ENCODE assay signal across 23 cellular contexts in the genomic region with DNA sequence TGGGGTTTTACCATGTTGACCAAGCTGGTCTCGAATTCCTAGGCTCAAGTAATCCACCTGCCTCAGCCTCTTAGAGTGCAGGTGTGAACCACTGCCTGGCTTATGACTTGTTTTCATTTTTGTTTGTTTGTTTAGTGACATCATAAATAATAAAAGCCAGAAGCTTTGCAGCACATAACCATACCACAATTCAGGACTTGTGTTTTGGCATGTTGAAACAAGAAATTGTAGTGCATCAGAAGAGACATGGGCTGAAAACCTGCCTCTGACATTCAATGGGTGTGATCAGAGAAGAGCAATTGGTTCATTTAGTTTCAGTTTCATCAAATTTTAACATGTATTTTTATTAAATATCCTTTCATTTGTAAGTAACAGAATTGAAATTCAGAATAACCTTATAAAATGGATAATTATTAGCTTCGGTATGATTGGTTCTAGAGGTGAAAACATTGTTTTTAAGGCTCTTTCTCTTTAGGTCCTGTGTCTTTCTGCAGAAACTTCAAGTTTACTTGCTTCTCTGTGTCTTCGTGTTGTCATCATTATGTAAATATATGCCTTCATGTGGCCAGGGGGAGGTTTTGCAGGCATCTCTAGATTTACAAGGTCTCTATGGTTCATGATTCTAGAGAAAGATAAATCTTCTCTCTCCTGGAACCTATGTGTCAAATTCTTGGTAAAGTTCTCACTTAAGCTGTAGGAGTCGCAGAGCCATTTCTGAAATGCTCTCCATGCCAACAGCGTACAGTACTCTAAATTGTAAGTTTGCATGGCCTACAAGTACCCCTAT.
DNase-seq lines count a peak whose midpoint lies in the region; ATAC-seq and FAIRE-seq lines count a peak whose summit lies in the region.
"Had no signal": no experiment of that assay in that cellular context is flagged by ENCODE, and none has a peak within 500 bp of the region (broad histone marks: within the 10 kb centered on the region; RNA-seq: fewer than 3 reads in every experiment).

No MANE protein-coding gene starts in this region.

- H3K27ac Mint-ChIP-seq in activated naive CD4-positive, alpha-beta T cell treated with anti-CD3 and anti-CD28 coated beads for 36 hours, result no peak overlapping the region
- H3K27ac Mint-ChIP-seq in activated CD4-positive, alpha-beta memory T cell treated with anti-CD3 and anti-CD28 coated beads for 36 hours, result peak overlapping the region; percentile 9
- H3K27ac Mint-ChIP-seq: CD8-positive, alpha-beta T cell; stimulated activated naive B cell treated with anti-CD40 and anti-IgM and Interleukin-4, amounts not matched to agents 10 μg/mL and 1 μg/mL and 100 μg/mL, for 72 hours had no signal

- CTCF ChIA-PET in activated naive CD4-positive, alpha-beta T cell treated with anti-CD3 and anti-CD28 coated beads for 36 hours (lab: Charles Lee), result no interaction called here
- CTCF ChIA-PET in activated CD4-positive, alpha-beta memory T cell treated with anti-CD3 and anti-CD28 coated beads for 36 hours (lab: Charles Lee), result no interaction called here

- no peaks in the 10 kb centered on the region for H3K36me3 Mint-ChIP-seq in activated naive CD4-positive, alpha-beta T cell treated with anti-CD3 and anti-CD28 coated beads for 36 hours (ENCODE audit: low read depth)
- no peaks in the 10 kb centered on the region for H3K36me3 Mint-ChIP-seq in activated CD4-positive, alpha-beta memory T cell treated with anti-CD3 and anti-CD28 coated beads for 36 hours
- H3K36me3 Mint-ChIP-seq: CD8-positive, alpha-beta T cell; naive thymus-derived CD8-positive, alpha-beta T cell; stimulated activated naive B cell treated with anti-CD40 and anti-IgM and Interleukin-4, amounts not matched to agents 10 μg/mL and 1 μg/mL and 100 μg/mL, for 72 hours had no signal

- H3K27me3 Mint-ChIP-seq in activated naive CD4-positive, alpha-beta T cell treated with anti-CD3 and anti-CD28 coated beads for 36 hours (ENCODE audit: low read depth), result no peaks in the 10 kb centered on the region
- H3K27me3 Mint-ChIP-seq in activated CD4-positive, alpha-beta memory T cell treated with anti-CD3 and anti-CD28 coated beads for 36 hours, result no peaks in the 10 kb centered on the region
- H3K27me3 Mint-ChIP-seq: naive thymus-derived CD8-positive, alpha-beta T cell; stimulated activated naive B cell treated with anti-CD40 and anti-IgM and Interleukin-4, amounts not matched to agents 10 μg/mL and 1 μg/mL and 100 μg/mL, for 72 hours had no signal

- peak; percentile 16 for DNase-seq in activated naive CD4-positive, alpha-beta T cell treated with Interleukin-2 at 50 U/mL for 16 hours
- DNase-seq in activated naive CD4-positive, alpha-beta T cell treated with anti-CD3 and anti-CD28 coated beads for 36 hours, result no peak
- DNase-seq in activated CD4-positive, alpha-beta memory T cell treated with anti-CD3 and anti-CD28 coated beads for 36 hours, result no peak
- DNase-seq in small intestine (peak; percentile 5), kidney glomerular epithelial cell (lab: John Stamatoyannopoulos, UW) (no peak)
- DNase-seq: activated effector memory CD4-positive, alpha-beta T cell treated with anti-CD3 and anti-CD28 coated beads, Interleukin-2, amount 50 U/mL, for 16 hours; anterior cingulate cortex; CD8-positive, alpha-beta T cell; central memory CD4-positive, alpha-beta T cell; dorsolateral prefrontal cortex; erythroblast; gastrocnemius medialis; GOT3; MG63; naive thymus-derived CD8-positive, alpha-beta T cell; NCI-H187 treated with DMSO at 0.1 percent for 48 hours; NCI-H446; pancreas; stimulated activated naive B cell treated with anti-CD40 and anti-IgM and Interleukin-4, amounts not matched to agents 10 μg/mL and 1 μg/mL and 100 μg/mL, for 72 hours had no signal

- 74 to 87% (median 75%) methylated on average over 5 of the region's 5 CpGs for WGBS in small intestine, 3 donors

- ATAC-seq in HG03439 (IDR thresholded peaks at IDR 0.05; ENCODE audit: unreplicated experiment) (peak; percentile 45), GM18861 (IDR thresholded peaks at IDR 0.05; ENCODE audit: unreplicated experiment) (no peak), GM21526 (IDR thresholded peaks at IDR 0.05; ENCODE audit: low FRiP score, unreplicated experiment) (no peak)
- ATAC-seq: CD8-positive, alpha-beta T cell; gastrocnemius medialis; naive thymus-derived CD8-positive, alpha-beta T cell; pancreas; sciatic nerve; stimulated activated naive B cell treated with anti-CD40 and anti-IgM and Interleukin-4, amounts not matched to agents 10 μg/mL and 1 μg/mL and 100 μg/mL, for 72 hours had no signal

- H3K4me3 Mint-ChIP-seq in activated naive CD4-positive, alpha-beta T cell treated with anti-CD3 and anti-CD28 coated beads for 36 hours, result no peak overlapping the region
- H3K4me3 Mint-ChIP-seq in activated CD4-positive, alpha-beta memory T cell treated with anti-CD3 and anti-CD28 coated beads for 36 hours, result no peak overlapping the region
- H3K4me3 Mint-ChIP-seq: CD8-positive, alpha-beta T cell; naive thymus-derived CD8-positive, alpha-beta T cell; stimulated activated naive B cell treated with anti-CD40 and anti-IgM and Interleukin-4, amounts not matched to agents 10 μg/mL and 1 μg/mL and 100 μg/mL, for 72 hours had no signal

- no peaks in the 10 kb centered on the region for H3K9me3 Mint-ChIP-seq in activated naive CD4-positive, alpha-beta T cell treated with anti-CD3 and anti-CD28 coated beads for 36 hours
- no peaks in the 10 kb centered on the region for H3K9me3 Mint-ChIP-seq in activated CD4-positive, alpha-beta memory T cell treated with anti-CD3 and anti-CD28 coated beads for 36 hours
- H3K9me3 Mint-ChIP-seq: CD8-positive, alpha-beta T cell had no signal

- no peaks in the 10 kb centered on the region for H3K9me3 ChIP-seq in small intestine (ENCODE audit: control insufficient read depth, low read depth)
- H3K9me3 ChIP-seq: gastrocnemius medialis, MG63, pancreas had no signal

- no peak overlapping the region for H3K4me3 ChIP-seq in small intestine (ENCODE audit: low read depth in 1 of 2, low read length in 2 of 2)
- H3K4me3 ChIP-seq: dorsolateral prefrontal cortex, gastrocnemius medialis, MG63, pancreas had no signal

- no peak overlapping the region for H3K27ac ChIP-seq in small intestine (ENCODE audit: low read depth in 1 of 2, low read length in 1 of 2)
- H3K27ac ChIP-seq: dorsolateral prefrontal cortex, gastrocnemius medialis, pancreas had no signal

- FAIRE-seq in small intestine (lab: Jason Lieb, UNC), result no peak
- FAIRE-seq: pancreas had no signal

- POLR2A ChIA-PET in activated CD4-positive, alpha-beta memory T cell treated with anti-CD3 and anti-CD28 coated beads for 36 hours (lab: Charles Lee), result no interaction called here

- H3K27me3 ChIP-seq in small intestine (ENCODE audit: control insufficient read depth in 2 of 2, insufficient read depth in 2 of 2, low read length in 2 of 2), result no peaks in the 10 kb centered on the region
- H3K27me3 ChIP-seq: dorsolateral prefrontal cortex, gastrocnemius medialis, MG63, pancreas had no signal

- H3K4me1 ChIP-seq in small intestine (ENCODE audit: control insufficient read depth in 2 of 2, insufficient read depth in 1 of 2, low read depth in 1 of 2, low read length in 1 of 2), result no peaks in the 10 kb centered on the region
- H3K4me1 ChIP-seq: gastrocnemius medialis, pancreas had no signal

- H3K36me3 ChIP-seq in small intestine (ENCODE audit: control insufficient read depth in 2 of 2, insufficient read depth in 2 of 2, low read length in 2 of 2), result no peaks in the 10 kb centered on the region
- H3K36me3 ChIP-seq: gastrocnemius medialis, MG63, pancreas had no signal

- intact Hi-C loops in activated naive CD4-positive, alpha-beta T cell treated with anti-CD3 and anti-CD28 coated beads for 36 hours (cut with micrococcal nuclease), result no loop called here
- intact Hi-C loops in activated CD4-positive, alpha-beta memory T cell treated with anti-CD3 and anti-CD28 coated beads for 36 hours (cut with micrococcal nuclease), result loop anchor here (5.0 to 10.0 kb wide), 3 partner anchors 50 to 580 kb away; no protein-coding TSS in a partner anchor

- H3K4me1 Mint-ChIP-seq in activated naive CD4-positive, alpha-beta T cell treated with anti-CD3 and anti-CD28 coated beads for 36 hours (ENCODE audit: low read depth), result peaks cover 10% of the 10 kb centered on the region
- peaks cover 29% of the 10 kb centered on the region for H3K4me1 Mint-ChIP-seq in activated CD4-positive, alpha-beta memory T cell treated with anti-CD3 and anti-CD28 coated beads for 36 hours (ENCODE audit: low read depth)
- H3K4me1 Mint-ChIP-seq: stimulated activated naive B cell treated with anti-CD40 and anti-IgM and Interleukin-4, amounts not matched to agents 10 μg/mL and 1 μg/mL and 100 μg/mL, for 72 hours had no signal

Comparison
In these comparisons a context has a peak if more than half of its experiments do, and no peak if none do; other contexts are left out.
1. DNase-seq: peak in activated naive CD4-positive, alpha-beta T cell treated with Interleukin-2 at 50 U/mL for 16 hours (single experiment) and small intestine (single experiment); none in activated naive CD4-positive, alpha-beta T cell treated with anti-CD3 and anti-CD28 coated beads for 36 hours (single experiment), activated CD4-positive, alpha-beta memory T cell treated with anti-CD3 and anti-CD28 coated beads for 36 hours (single experiment) and kidney glomerular epithelial cell (single experiment).